9 cellular contexts compared by ENCODE assay signal in the genomic region with DNA sequence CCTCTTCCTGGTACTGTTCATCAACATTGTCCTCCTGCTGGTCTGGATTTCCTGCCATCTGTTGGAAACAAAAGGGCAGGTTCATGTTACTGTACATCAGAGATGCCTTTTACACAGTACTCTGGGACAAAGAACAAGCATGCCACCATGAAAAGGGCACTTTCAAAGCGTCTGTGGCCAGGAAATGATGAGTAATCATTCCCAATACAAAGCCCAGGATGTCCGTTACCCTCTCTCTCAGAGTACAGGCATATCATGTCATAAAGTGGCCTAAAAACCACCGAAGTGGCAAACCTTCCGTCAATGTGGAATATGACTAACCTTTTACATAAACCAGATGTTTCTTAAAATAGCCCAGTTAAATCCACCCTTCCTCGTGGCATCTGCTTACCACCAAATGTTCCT.
DNase-seq lines count a peak whose midpoint lies in the region; ATAC-seq, FAIRE-seq and TF ChIP-seq lines count a peak whose summit lies in the region.
"Had no signal": no experiment of that assay in that cellular context is flagged by ENCODE, and none has a peak within 500 bp of the region (broad histone marks: within the 10 kb centered on the region; RNA-seq: fewer than 3 reads in every experiment).

No MANE protein-coding gene starts in this region.

- H3K4me3 ChIP-seq in effector memory CD4-positive, alpha-beta T cell (ENCODE audit: insufficient read depth, low read depth, low read length, poor library complexity, severe bottlenecking): no peak overlapping the region
- H3K4me3 ChIP-seq: skin epidermis had no signal

- ATAC-seq in activated naive CD8-positive, alpha-beta T cell treated with anti-CD3 and anti-CD28 coated beads, Interleukin-2, amount 50 U/mL, for 24 hours: peak; percentile 98

- no peaks in the 10 kb centered on the region for H3K27me3 ChIP-seq in effector memory CD4-positive, alpha-beta T cell (replicated peaks; ENCODE audit: control insufficient read depth, insufficient read depth, low read length, poor library complexity, severe bottlenecking)

- no peak for TF ChIP-seq CTCF in D721Med (IDR thresholded peaks at IDR 0.05; ENCODE audit: insufficient read depth, missing control alignments)

- H3K4me1 Mint-ChIP-seq in activated naive CD8-positive, alpha-beta T cell treated with anti-CD3 and anti-CD28 coated beads, Interleukin-2, amount 50 U/mL, for 24 hours: peaks cover 31% of the 10 kb centered on the region

- H3K27ac ChIP-seq in effector memory CD4-positive, alpha-beta T cell (ENCODE audit: insufficient read depth, low read length, poor library complexity, severe bottlenecking): no peak overlapping the region

- peak overlapping the region; percentile 91 for H3K27ac Mint-ChIP-seq in activated naive CD8-positive, alpha-beta T cell treated with anti-CD3 and anti-CD28 coated beads, Interleukin-2, amount 50 U/mL, for 24 hours

- no peaks in the 10 kb centered on the region for H3K27me3 Mint-ChIP-seq in activated naive CD8-positive, alpha-beta T cell treated with anti-CD3 and anti-CD28 coated beads, Interleukin-2, amount 50 U/mL, for 24 hours

- peak overlapping the region; percentile 44 for H3K4me3 Mint-ChIP-seq in activated naive CD8-positive, alpha-beta T cell treated with anti-CD3 and anti-CD28 coated beads, Interleukin-2, amount 50 U/mL, for 24 hours

- H3K9me3 Mint-ChIP-seq in activated naive CD8-positive, alpha-beta T cell treated with anti-CD3 and anti-CD28 coated beads, Interleukin-2, amount 50 U/mL, for 24 hours: no peaks in the 10 kb centered on the region

- peak; percentile 1 for DNase-seq in activated gamma-delta T cell treated with anti-CD3 and anti-CD28 coated beads, Interleukin-2, amount 50 U/mL, for 16 hours (ENCODE audit: low read depth)
- DNase-seq in activated gamma-delta T cell (lab: John Stamatoyannopoulos, UW) (no peak), NCI-H2029 treated with DMSO at 0.1 percent for 48 hours (lab: John Stamatoyannopoulos, UW) (peak; percentile 96), lung microvascular endothelial cell (ENCODE audit: low read depth in 2 of 2) (peak; percentile 84 to 94), superior temporal gyrus (ENCODE audit: extremely low spot score) (no peak), D721Med (ENCODE audit: insufficient read length, low spot score) (no peak)
- DNase-seq in activated naive CD8-positive, alpha-beta T cell treated with anti-CD3 and anti-CD28 coated beads, Interleukin-2, amount 50 U/mL, for 24 hours: peak; percentile 23
- no peak for DNase-seq in effector memory CD4-positive, alpha-beta T cell

- no peaks in the 10 kb centered on the region for H3K9me3 ChIP-seq in effector memory CD4-positive, alpha-beta T cell (ENCODE audit: control insufficient read depth, low read length)

- no peaks in the 10 kb centered on the region for H3K36me3 ChIP-seq in effector memory CD4-positive, alpha-beta T cell (ENCODE audit: control insufficient read depth, insufficient read depth, low read length)

- H3K4me1 ChIP-seq in effector memory CD4-positive, alpha-beta T cell (ENCODE audit: control insufficient read depth, insufficient read depth, low read length, poor library complexity, severe bottlenecking): no peaks in the 10 kb centered on the region

- peaks cover 37% of the 10 kb centered on the region for H3K36me3 Mint-ChIP-seq in activated naive CD8-positive, alpha-beta T cell treated with anti-CD3 and anti-CD28 coated beads, Interleukin-2, amount 50 U/mL, for 24 hours (ENCODE audit: low read depth)

- FAIRE-seq in D721Med (lab: Jason Lieb, UNC): no peak

Comparison
In these comparisons a context has a peak if more than half of its experiments do, and no peak if none do; other contexts are left out.
1. DNase-seq: peak in activated gamma-delta T cell treated with anti-CD3 and anti-CD28 coated beads, Interleukin-2, amount 50 U/mL, for 16 hours (single experiment), NCI-H2029 treated with DMSO at 0.1 percent for 48 hours (single experiment), activated naive CD8-positive, alpha-beta T cell treated with anti-CD3 and anti-CD28 coated beads, Interleukin-2, amount 50 U/mL, for 24 hours (single experiment) and lung microvascular endothelial cell (2 of 2); none in activated gamma-delta T cell (single experiment), effector memory CD4-positive, alpha-beta T cell (0 of 3), superior temporal gyrus (single experiment) and D721Med (single experiment).